ENCODE assay signal across 10 cellular contexts in genomic region chr11:12725047-12725862, GRCh38. TPM values are rescaled to one million over a fixed set of nuclear protein-coding genes. Genes with fewer than 3 reads are reported as not detected.
DNase-seq lines count a peak whose midpoint lies in the region; ATAC-seq, FAIRE-seq and TF ChIP-seq lines count a peak whose summit lies in the region.
"Had no signal": no experiment of that assay in that cellular context is flagged by ENCODE, and none has a peak within 500 bp of the region (broad histone marks: within the 10 kb centered on the region; RNA-seq: fewer than 3 reads in every experiment).

No MANE protein-coding gene starts in this region.

- POLR2A ChIA-PET in HepG2 (lab: Yijun Ruan, JAX), result no interaction called here

- no peak overlapping the region for H3K4me2 ChIP-seq in HepG2 (ENCODE audit: low read depth, low read length)
- peak overlapping the region; percentile 78 for H3K4me2 ChIP-seq in smooth muscle cell

- no peak for FAIRE-seq in HepG2 (lab: Jason Lieb, UNC)
- FAIRE-seq: colon had no signal

- H3K27ac ChIP-seq in HepG2 (ENCODE audit: extremely low read length, insufficient read depth, low read length) (no peak overlapping the region), smooth muscle cell (ENCODE audit: low read depth) (peak overlapping the region; percentile 94)

- 91% methylated on average over 8 of the region's 8 CpGs for WGBS in HepG2 (ENCODE audit: low lambda C conversion rate)
- 63% methylated on average over 8 of the region's 8 CpGs for WGBS in smooth muscle cell (ENCODE audit: low lambda C conversion rate)

- H4K20me1 ChIP-seq in HepG2 (ENCODE audit: insufficient read depth, low read length) (no peaks in the 10 kb centered on the region; the same call in 1 of the 2 replicates), smooth muscle cell (ENCODE audit: low read depth) (peaks cover 98% of the 10 kb centered on the region)

- TF ChIP-seq EP300 in HepG2 (IDR thresholded peaks at IDR 0.05; ENCODE audit: low read depth in 2 of 2, low read length in 2 of 2) (no peak), HepG2 (CRISPR knock-in tag; IDR thresholded peaks at IDR 0.05; ENCODE audit: borderline replicate concordance) (no peak)

- H3K9ac ChIP-seq in HepG2 (ENCODE audit: insufficient read depth, low read depth, low read length), result no peak overlapping the region
- H3K9ac ChIP-seq in smooth muscle cell (ENCODE audit: low read depth), result peak overlapping the region; percentile 73

- H2AFZ ChIP-seq in HepG2 (ENCODE audit: low read length), result no peak overlapping the region
- H2AFZ ChIP-seq in smooth muscle cell (ENCODE audit: low read depth), result no peak overlapping the region

- H3K79me2 ChIP-seq in HepG2 (ENCODE audit: insufficient read depth, low read length) (peaks cover 26% of the 10 kb centered on the region), smooth muscle cell (ENCODE audit: low read depth) (peaks cover 92% of the 10 kb centered on the region)

- peaks cover 48% of the 10 kb centered on the region for H3F3A ChIP-seq in smooth muscle cell (ENCODE audit: low read depth)

- H3K36me3 ChIP-seq in HepG2 (replicated peaks in 1 of 2; ENCODE audit: control insufficient read depth in 1 of 2, insufficient read depth in 2 of 2, low read length in 2 of 2) (peaks cover 0 to 2% of the 10 kb centered on the region in 2 experiments; a peak in 2 of 5 replicates), smooth muscle cell (ENCODE audit: low read depth) (no peaks in the 10 kb centered on the region)

- no peak for TF ChIP-seq POLR2A in HepG2 (IDR thresholded peaks at IDR 0.05; ENCODE audit: insufficient read depth in 1 of 2, low read depth in 2 of 2, low read length in 2 of 2)

- no peak for TF ChIP-seq RAD21 in HepG2 (CRISPR knock-in tag; IDR thresholded peaks at IDR 0.05)

- in situ Hi-C loops in HepG2 (cut with HindIII; ENCODE audit: extremely low pct_ligation_motif_present, low pct_unique_long_range_greater_than_20kb), result no loop called here

- H3K27me3 ChIP-seq in HepG2 (ENCODE audit: control insufficient read depth in 1 of 2, insufficient read depth in 2 of 2, low read length in 2 of 2), result no peaks in the 10 kb centered on the region
- no peaks in the 10 kb centered on the region for H3K27me3 ChIP-seq in smooth muscle cell (ENCODE audit: low read depth)

- no peak overlapping the region for H3K4me3 Mint-ChIP-seq in brain
- H3K4me3 Mint-ChIP-seq: activated T-cell treated with anti-CD3 and anti-CD28 coated beads, Interleukin-2, amount 50 U/mL, for 72 hours had no signal

- H3K4me3 ChIP-seq in HepG2 (replicated peaks in 1 of 3; ENCODE audit: insufficient read depth in 1 of 3, low read depth in 2 of 3, low read length in 3 of 3) (no peak overlapping the region), smooth muscle cell (no peak overlapping the region)

- peaks cover 13% of the 10 kb centered on the region for H3K36me3 Mint-ChIP-seq in brain

- CTCF ChIA-PET in HepG2 (lab: Yijun Ruan, JAX; ENCODE audit: low intra/inter-chr PET ratio, low total read pairs), result no interaction called here

- H3K4me1 Mint-ChIP-seq in brain, result peaks cover 96% of the 10 kb centered on the region

- H3K9me3 Mint-ChIP-seq in brain, result no peaks in the 10 kb centered on the region
- H3K9me3 Mint-ChIP-seq: activated T-cell treated with anti-CD3 and anti-CD28 coated beads, Interleukin-2, amount 50 U/mL, for 72 hours had no signal

- DNase-seq in HT-29 (ENCODE audit: low spot score) (peak; percentile 77), HepG2 (ENCODE audit: low spot score) (no peak), smooth muscle cell (lab: John Stamatoyannopoulos, UW; ENCODE audit: unreplicated experiment) (no peak), NCI-H2171 (lab: John Stamatoyannopoulos, UW) (no peak), NCI-H2227 (lab: John Stamatoyannopoulos, UW; ENCODE audit: unreplicated experiment) (no peak)
- no peak for DNase-seq in stimulated activated CD4-positive, alpha-beta T cell treated with anti-CD3 and anti-CD28 coated beads, Interleukin-4, amount 100 ng/mL, for 1 hour
- DNase-seq: activated T-cell treated with anti-CD3 and anti-CD28 coated beads, Interleukin-2, amount 50 U/mL, for 72 hours had no signal

- H3K4me1 ChIP-seq in HepG2 (ENCODE audit: insufficient read depth, low read length) (peaks cover 55% of the 10 kb centered on the region), smooth muscle cell (ENCODE audit: low read depth) (peaks cover 56% of the 10 kb centered on the region)

- ATAC-seq in HepG2 (no peak), HG02870 (IDR thresholded peaks at IDR 0.05; ENCODE audit: unreplicated experiment) (no peak)
- ATAC-seq: activated T-cell treated with anti-CD3 and anti-CD28 coated beads, Interleukin-2, amount 50 U/mL, for 72 hours had no signal

- TF ChIP-seq CTCF in brain (conservative IDR thresholded peaks at IDR 0.05), result no peak
- TF ChIP-seq CTCF in HepG2 (CRISPR knock-in tag; IDR thresholded peaks at IDR 0.05), result no peak
- no peak for TF ChIP-seq CTCF in smooth muscle cell (IDR thresholded peaks at IDR 0.05; ENCODE audit: borderline replicate concordance, insufficient read depth, poor library complexity, severe bottlenecking)

- no peaks in the 10 kb centered on the region for H3K27me3 Mint-ChIP-seq in brain

- H3K9me3 ChIP-seq in HepG2 (ENCODE audit: low read length) (no peaks in the 10 kb centered on the region), smooth muscle cell (replicated peaks; ENCODE audit: low read depth) (no peaks in the 10 kb centered on the region)

- intact Hi-C loops in HepG2 (cut with micrococcal nuclease; ENCODE audit: unreplicated experiment), result no loop called here

- BruUV-seq in HepG2 (replicated peaks; lab: Mats Ljungman, UMichigan), result no TSS peak

- peak overlapping the region in 3 of 5 experiments; percentile 70 to 93 (median 89) for H3K27ac Mint-ChIP-seq in brain
- H3K27ac Mint-ChIP-seq: activated T-cell treated with anti-CD3 and anti-CD28 coated beads, Interleukin-2, amount 50 U/mL, for 72 hours had no signal

TF ChIP-seq in HepG2, 621 proteins besides CTCF, POLR2A, EP300 and RAD21:
- peak; percentile 75 for TF ChIP-seq ZNF629 (CRISPR knock-in tag; conservative IDR thresholded peaks at IDR 0.05)
- no peak for TF ChIP-seq RFX3 (CRISPR knock-in tag; IDR thresholded peaks at IDR 0.05)
- TF ChIP-seq RBAK (CRISPR knock-in tag; IDR thresholded peaks at IDR 0.05), result no peak
TF ChIP-seq in HepG2: peak in this region for 1.

RNA-seq across cellular contexts. Expression of gene TEAD1, which starts 51.0 kb away (rescaled TPM):
- 99.5 and 102 TPM in 2 replicates for total RNA-seq in HT-29 (2014; rRNA removed; shearing (Covaris generic))
- polyA plus RNA-seq in brain (ENCODE audit: insufficient read depth, low read depth, low replicate concordance), result 32.4 TPM
- 30.5 and 40.7 TPM in 2 replicates for total RNA-seq in HepG2 (2016; rRNA removed; fragmentation: Illumina TruSeq; extraction: Trizol)
- total RNA-seq in HepG2 (2016; cell fraction: cytosol; rRNA removed; fragmentation: Illumina TruSeq; extraction: Trizol; ENCODE audit: low read depth), result 8.3 and 11.7 TPM in 2 replicates
- 29.5 and 36.2 TPM in 2 replicates for total RNA-seq in HepG2 (2016; cell fraction: insoluble cytoplasmic fraction; rRNA removed; fragmentation: Illumina TruSeq; extraction: Trizol)
- total RNA-seq in HepG2 (2016; cell fraction: membrane; rRNA removed; fragmentation: Illumina TruSeq; extraction: Trizol), result 23.8 and 25.3 TPM in 2 replicates
- 42.8 and 45.0 TPM in 2 replicates for total RNA-seq in HepG2 (2016; cell fraction: nucleus; rRNA removed; fragmentation: Illumina TruSeq; extraction: Trizol)
- 17.0 and 20.1 TPM in 2 replicates for polyA plus RNA-seq in HepG2 (2011; rRNA removed)
- 13.0 and 14.1 TPM in 2 replicates for polyA plus RNA-seq in HepG2 (2011; cell fraction: cytosol; rRNA removed)
- polyA plus RNA-seq in HepG2 (2011; cell fraction: nucleus; rRNA removed), result 33.6 and 34.8 TPM in 2 replicates
- 25.7 and 29.3 TPM in 2 replicates for polyA plus RNA-seq in HepG2 (2012)
- 0.77 and 0.92 TPM in 2 replicates for polyA plus RNA-seq in HepG2 (2016; cell fraction: cytosol; fragmentation: Illumina TruSeq; extraction: Trizol; ENCODE audit: low read depth)
- polyA plus RNA-seq in HepG2 (2016; cell fraction: insoluble cytoplasmic fraction; fragmentation: Illumina TruSeq; extraction: Trizol; ENCODE audit: low read depth), result 19.7 and 21.0 TPM in 2 replicates
- 2.6 and 3.3 TPM in 2 replicates for polyA plus RNA-seq in HepG2 (2016; cell fraction: membrane; fragmentation: Illumina TruSeq; extraction: Trizol; ENCODE audit: low read depth)
- polyA plus RNA-seq in HepG2 (2016; cell fraction: nucleus; fragmentation: Illumina TruSeq; extraction: Trizol; ENCODE audit: insufficient read depth, low read depth), result 21.1 and 21.8 TPM in 2 replicates
- 45.9 and 178 TPM in 2 replicates for polyA minus RNA-seq in HepG2 (2011; rRNA and poly(A)+ RNA removed; ENCODE audit: low replicate concordance)
- polyA minus RNA-seq in HepG2 (2011; cell fraction: cytosol; rRNA and poly(A)+ RNA removed), result 37.4 and 37.9 TPM in 2 replicates
- polyA minus RNA-seq in HepG2 (2011; cell fraction: nucleus; rRNA and poly(A)+ RNA removed), result 69.4 and 79.4 TPM in 2 replicates
- 181 and 191 TPM in 2 replicates for total RNA-seq in smooth muscle cell
- 63.0 and 66.9 TPM in 2 replicates for polyA plus RNA-seq in smooth muscle cell
